In the genomic region with DNA sequence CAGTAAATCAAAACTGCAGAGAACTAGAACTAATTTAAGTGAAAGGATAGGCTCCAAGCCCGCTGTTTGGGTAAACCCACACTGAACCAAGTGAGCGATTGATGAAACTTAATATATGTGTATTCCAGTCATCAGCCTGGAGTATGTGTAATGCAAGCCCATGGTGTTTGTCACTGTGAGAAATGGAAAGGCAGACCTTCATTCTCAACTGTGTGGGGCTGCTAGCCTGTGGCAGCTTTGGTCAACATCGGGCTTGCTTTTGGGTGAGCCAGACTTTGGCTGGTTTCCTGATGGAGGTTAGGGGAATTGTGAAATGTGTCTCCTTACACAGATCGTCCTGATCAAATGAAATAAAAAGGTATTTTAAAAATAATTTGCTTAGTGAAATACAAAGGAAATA, we compare ENCODE assay signal across 16 cellular contexts.
DNase-seq lines count a peak whose midpoint lies in the region; FAIRE-seq and TF ChIP-seq lines count a peak whose summit lies in the region.
"Had no signal": no experiment of that assay in that cellular context is flagged by ENCODE, and none has a peak within 500 bp of the region (broad histone marks: within the 10 kb centered on the region; RNA-seq: fewer than 3 reads in every experiment).

No MANE protein-coding gene starts in this region.

- H2AK5ac ChIP-seq in H1 (ENCODE audit: low read depth, low read length), result no peak overlapping the region

- no peak overlapping the region for H3K14ac ChIP-seq in H1 (ENCODE audit: insufficient read length)

- TF ChIP-seq EP300 in H1 (IDR thresholded peaks at IDR 0.05; ENCODE audit: borderline replicate concordance in 1 of 2, low read depth in 2 of 2, low read length in 2 of 2), result no peak

- no peak overlapping the region for H4K91ac ChIP-seq in H1 (replicated peaks; ENCODE audit: insufficient read length, low read length)

- no peak overlapping the region for H2BK120ac ChIP-seq in H1 (replicated peaks; ENCODE audit: low read depth, low read length)

- TF ChIP-seq POLR2A in H1 (IDR thresholded peaks at IDR 0.05; ENCODE audit: control extremely low read depth in 1 of 2, low read depth in 2 of 2, low read length in 2 of 2), result no peak

- peak; percentile 3 for DNase-seq in NCI-H2171 treated with DMSO at 0.1 percent for 48 hours (lab: John Stamatoyannopoulos, UW)
- no peak for DNase-seq in NCI-H2171 (lab: John Stamatoyannopoulos, UW)
- DNase-seq in H1 (ENCODE audit: low read depth in 1 of 2, low spot score in 2 of 2), result no peak
- DNase-seq in myocyte (ENCODE audit: low read depth), result peak; percentile 37
- peak; percentile 66 for DNase-seq in stromal cell of bone marrow (ENCODE audit: low read depth)
- DNase-seq in DMS 273 (lab: John Stamatoyannopoulos, UW; ENCODE audit: unreplicated experiment), result no peak
- DNase-seq in mesothelial cell of epicardium (ENCODE audit: low spot score in 2 of 2, unreplicated experiment in 2 of 2), result no peak
- no peak for DNase-seq in C1 segment of cervical spinal cord (lab: John Stamatoyannopoulos, UW)
- DNase-seq: Caco-2; CD8-positive, alpha-beta memory T cell; DMS79; GOT3 had no signal

- H4K8ac ChIP-seq in H1 (ENCODE audit: extremely low read depth, insufficient read depth, low read length), result no peak overlapping the region

- H3K4me2 ChIP-seq in H1 (ENCODE audit: insufficient read depth in 1 of 2, low read depth in 2 of 2, low read length in 2 of 2), result no peak overlapping the region

- TF ChIP-seq CTCF in H1 (IDR thresholded peaks at IDR 0.05; ENCODE audit: control extremely low read depth in 1 of 3, insufficient read depth in 1 of 3, low read depth in 1 of 3, low read length in 3 of 3) (no peak), mesothelial cell of epicardium (IDR thresholded peaks at IDR 0.05; ENCODE audit: unreplicated experiment) (no peak)

- H2BK15ac ChIP-seq in H1 (ENCODE audit: low read length), result no peak overlapping the region

- H2BK20ac ChIP-seq in H1 (ENCODE audit: low read length), result no peak overlapping the region

- H4K5ac ChIP-seq in H1 (ENCODE audit: insufficient read length, low read depth, low read length), result no peak overlapping the region

- no peaks in the 10 kb centered on the region for H3K4me1 ChIP-seq in H1 (replicated peaks in 1 of 4; ENCODE audit: control insufficient read depth in 3 of 4, insufficient read depth in 4 of 4, low read length in 3 of 4)
- H3K4me1 ChIP-seq: Caco-2, HAP-1 had no signal

- no peak overlapping the region for H3K27ac Mint-ChIP-seq in mesothelial cell of epicardium

- H2BK12ac ChIP-seq in H1 (ENCODE audit: low read depth, low read length), result no peak overlapping the region

- no peaks in the 10 kb centered on the region for H3K79me1 ChIP-seq in H1 (ENCODE audit: low read depth, low read length)

- H3K56ac ChIP-seq in H1 (replicated peaks; ENCODE audit: insufficient read length, low read depth, low read length), result no peak overlapping the region

- 0 out of 4 replicates have a peak, but pooled peaks cover 0 to 1% of the 10 kb centered on the region in 2 experiments for H3K9me3 ChIP-seq in H1 (ENCODE audit: insufficient read depth in 2 of 2, low read depth in 1 of 2, low read length in 1 of 2)
- H3K9me3 ChIP-seq: Caco-2, HAP-1 had no signal

- H3K27me3 Mint-ChIP-seq in mesothelial cell of epicardium (ENCODE audit: low read depth), result no peaks in the 10 kb centered on the region
- H3K27me3 Mint-ChIP-seq: CD8-positive, alpha-beta memory T cell had no signal

- H3K27me3 ChIP-seq in H1 (replicated peaks in 1 of 4; ENCODE audit: control insufficient read depth in 3 of 4, extremely low read depth in 1 of 4, insufficient read depth in 3 of 4, low read length in 3 of 4), result no peaks in the 10 kb centered on the region

- peaks cover 0 to 1% of the 10 kb centered on the region in 2 experiments for H4K20me1 ChIP-seq in H1 (replicated peaks in 1 of 2; ENCODE audit: control insufficient read depth in 1 of 2, insufficient read depth in 2 of 2, low read length in 2 of 2)

- peaks cover 6% of the 10 kb centered on the region for H3K36me3 Mint-ChIP-seq in mesothelial cell of epicardium

- no peak overlapping the region for H2AFZ ChIP-seq in H1 (ENCODE audit: low read length)

- no peak overlapping the region for H2BK5ac ChIP-seq in H1 (ENCODE audit: low read depth, low read length)

- H3K79me2 ChIP-seq in H1 (ENCODE audit: control insufficient read depth in 1 of 2, insufficient read depth in 2 of 2, low read length in 2 of 2), result no peaks in the 10 kb centered on the region

- WGBS in H1 (ENCODE audit: extremely low coverage in 1 of 2, insufficient coverage in 1 of 2, insufficient read length in 1 of 2, insufficient replicate concordance in 2 of 2, low coverage in 1 of 2, low lambda C conversion rate in 2 of 2, missing lambda C conversion rate in 1 of 2), 2 experiments, result 91% methylated on average over 4 of the region's 4 CpGs; no CpG with 5 or more reads in 1 of the 2 experiments

- H3K4me1 Mint-ChIP-seq in mesothelial cell of epicardium, result no peaks in the 10 kb centered on the region
- H3K4me1 Mint-ChIP-seq: CD8-positive, alpha-beta memory T cell had no signal

- peak; percentile 13 for FAIRE-seq in H1 (lab: Jason Lieb, UNC)
- FAIRE-seq: GM12891, HTR-8/SVneo had no signal

- no peak for TF ChIP-seq RAD21 in H1 (IDR thresholded peaks at IDR 0.05 in 1 of 2, conservative IDR thresholded peaks at IDR 0.05 in 1 of 2; ENCODE audit: low read depth in 2 of 2, low read length in 2 of 2)

- H3K4me3 ChIP-seq in H1 (ENCODE audit: extremely low read depth in 1 of 4, insufficient read depth in 2 of 4, low read depth in 3 of 4, low read length in 4 of 4), result no peak overlapping the region
- H3K4me3 ChIP-seq: HAP-1 had no signal

- H3K23me2 ChIP-seq in H1 (ENCODE audit: low read depth, low read length), result no peaks in the 10 kb centered on the region

- H3K36me3 ChIP-seq in H1 (ENCODE audit: control insufficient read depth in 2 of 4, insufficient read depth in 4 of 4, low read length in 3 of 4), result no peaks in the 10 kb centered on the region
- H3K36me3 ChIP-seq: HAP-1 had no signal

- H3K18ac ChIP-seq in H1 (ENCODE audit: extremely low read depth, low read length), result no peak overlapping the region

- H3K9me3 Mint-ChIP-seq in mesothelial cell of epicardium, result peaks cover 8% of the 10 kb centered on the region

- no peak overlapping the region for H3K4me3 Mint-ChIP-seq in mesothelial cell of epicardium
- H3K4me3 Mint-ChIP-seq: CD8-positive, alpha-beta memory T cell had no signal

- no peak overlapping the region for H3K4ac ChIP-seq in H1 (replicated peaks; ENCODE audit: insufficient read length, low read depth, low read length)

- CTCF ChIA-PET in H1 (lab: Charles Lee; ENCODE audit: partially characterized antibody), result interaction anchor here (1.0 kb wide), 1 partner anchor 11 kb away, joined by 3 read pairs; no protein-coding TSS in a partner anchor

- no peak overlapping the region for H3K23ac ChIP-seq in H1 (ENCODE audit: insufficient read length)

- no peak overlapping the region for H3K27ac ChIP-seq in H1 (ENCODE audit: low read depth, low read length)
- H3K27ac ChIP-seq: 22Rv1 had no signal

- POLR2A ChIA-PET in H1 (lab: Charles Lee; ENCODE audit: partially characterized antibody), result no interaction called here

- no peak overlapping the region for H3K9ac ChIP-seq in H1 (replicated peaks in 1 of 4; ENCODE audit: extremely low read depth in 1 of 4, low read depth in 3 of 4, low read length in 3 of 4)

TF ChIP-seq in H1, 55 proteins besides CTCF, POLR2A, EP300 and RAD21:
- TF ChIP-seq TCF12 (IDR thresholded peaks at IDR 0.05; ENCODE audit: low read depth, low read length) (no peak), ZNF274 (IDR thresholded peaks at IDR 0.05; ENCODE audit: borderline replicate concordance, extremely low read depth, low read length) (no peak), NANOG (IDR thresholded peaks at IDR 0.05; ENCODE audit: insufficient read depth, low read depth, low read length, poor library complexity, severe bottlenecking) (no peak), ATF2 (IDR thresholded peaks at IDR 0.05; ENCODE audit: low read length) (no peak), SIRT6 (IDR thresholded peaks at IDR 0.05; ENCODE audit: low read length) (no peak), GTF2F1 (IDR thresholded peaks at IDR 0.05; ENCODE audit: borderline replicate concordance, low read depth, low read length) (no peak), CEBPB (IDR thresholded peaks at IDR 0.05; ENCODE audit: low read depth, low read length) (no peak), KDM4A (IDR thresholded peaks at IDR 0.05; ENCODE audit: low read depth, low read length, severe bottlenecking) (no peak), CHD1 (IDR thresholded peaks at IDR 0.05; ENCODE audit: low read depth, low read length) (no peak), EZH2 (IDR thresholded peaks at IDR 0.05; ENCODE audit: low read depth, low read length, severe bottlenecking) (no peak), KDM1A (IDR thresholded peaks at IDR 0.05; ENCODE audit: borderline replicate concordance, low read length) (no peak), JUND (IDR thresholded peaks at IDR 0.05; ENCODE audit: low read length) (no peak), RXRA (IDR thresholded peaks at IDR 0.05; ENCODE audit: insufficient read depth, low read depth, low read length) (no peak), TAF7 (optimal IDR thresholded peaks at IDR 0.05; ENCODE audit: borderline replicate concordance, low read depth, low read length) (no peak), KDM5A (IDR thresholded peaks at IDR 0.05; ENCODE audit: low read length) (no peak)
- TF ChIP-seq, protein P1, sequence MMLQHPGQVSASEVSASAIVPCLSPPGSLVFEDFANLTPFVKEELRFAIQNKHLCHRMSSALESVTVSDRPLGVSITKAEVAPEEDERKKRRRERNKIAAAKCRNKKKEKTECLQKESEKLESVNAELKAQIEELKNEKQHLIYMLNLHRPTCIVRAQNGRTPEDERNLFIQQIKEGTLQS (IDR thresholded peaks at IDR 0.05; ENCODE audit: insufficient read depth, low read depth, low read length), result no peak
TF ChIP-seq in H1: peak in this region for 0.

Comparison
In these comparisons a context has a peak if more than half of its experiments do, and no peak if none do; other contexts are left out.
1. DNase-seq: peak in NCI-H2171 treated with DMSO at 0.1 percent for 48 hours (single experiment), myocyte (single experiment) and stromal cell of bone marrow (single experiment); none in NCI-H2171 (single experiment), H1 (0 of 2), DMS 273 (single experiment), mesothelial cell of epicardium (0 of 2) and C1 segment of cervical spinal cord (0 of 14).